In genomic region chr10:15329437-15329836, GRCh38 we compare ENCODE assay signal across 27 cellular contexts.
"Had no signal": no experiment of that assay in that cellular context is flagged by ENCODE, and none has a peak within 500 bp of the region (broad histone marks: within the 10 kb centered on the region; RNA-seq: fewer than 3 reads in every experiment).

No MANE protein-coding gene starts in this region.

- DNase-seq: heart right ventricle; islet precursor cell; left lung; lower lobe of right lung; mammary epithelial cell; mesendoderm; naive thymus-derived CD4-positive, alpha-beta T cell; occipital lobe; psoas muscle; sigmoid colon; small intestine; spleen; stimulated activated CD4-positive, alpha-beta T cell treated with anti-CD3 and anti-CD28 coated beads, Interleukin-4, amount 100 ng/mL, for 24 hours; stimulated activated naive CD4-positive, alpha-beta T cell; uterus had no signal

- H3K36me3 Mint-ChIP-seq: mesothelial cell of epicardium; natural killer cell treated with Interleukin-12 subunit alpha and Interleukin-12 subunit beta and Interleukin-15 and Interleukin-18, amount 100 ng/mL, for 72 hours; stimulated activated effector memory CD8-positive, alpha-beta T cell treated with anti-CD3 and anti-CD28 coated beads, Interleukin-12 subunit alpha, Interleukin-12 subunit beta, amount 100 ng/mL, for 72 hours had no signal

- H3K36me3 ChIP-seq: heart right ventricle, left lung, lower lobe of right lung, neural progenitor cell, neutrophil, sigmoid colon, spleen, suprapubic skin, thoracic aorta, tibial artery, uterus had no signal

- H3K9me3 ChIP-seq: heart right ventricle, left lung, lower lobe of right lung, neutrophil, psoas muscle, sigmoid colon, spleen, suprapubic skin, thoracic aorta, tibial artery, uterus had no signal

- H3K27me3 Mint-ChIP-seq: stimulated activated naive CD8-positive, alpha-beta T cell treated with anti-CD3 and anti-CD28 coated beads, Interleukin-15, Interleukin-2, amounts not matched to agents 100 ng/mL and 50 ng/mL, for 24 hours; type B pancreatic cell had no signal

- H3K27ac Mint-ChIP-seq: mesothelial cell of epicardium; naive thymus-derived CD4-positive, alpha-beta T cell; natural killer cell treated with Interleukin-12 subunit alpha and Interleukin-12 subunit beta and Interleukin-15 and Interleukin-18, amount 100 ng/mL, for 72 hours; stimulated activated effector memory CD8-positive, alpha-beta T cell treated with anti-CD3 and anti-CD28 coated beads, Interleukin-12 subunit alpha, Interleukin-12 subunit beta, amount 100 ng/mL, for 72 hours; stimulated activated naive CD8-positive, alpha-beta T cell treated with anti-CD3 and anti-CD28 coated beads, Interleukin-15, Interleukin-2, amounts not matched to agents 100 ng/mL and 50 ng/mL, for 24 hours; type B pancreatic cell had no signal

- H3K9me3 Mint-ChIP-seq: mesothelial cell of epicardium; natural killer cell treated with Interleukin-12 subunit alpha and Interleukin-12 subunit beta and Interleukin-15 and Interleukin-18, amount 100 ng/mL, for 72 hours; neural progenitor cell; stimulated activated effector memory CD8-positive, alpha-beta T cell treated with anti-CD3 and anti-CD28 coated beads, Interleukin-12 subunit alpha, Interleukin-12 subunit beta, amount 100 ng/mL, for 72 hours; stimulated activated naive CD8-positive, alpha-beta T cell treated with anti-CD3 and anti-CD28 coated beads, Interleukin-15, Interleukin-2, amounts not matched to agents 100 ng/mL and 50 ng/mL, for 24 hours; type B pancreatic cell had no signal

- H3K27ac ChIP-seq: heart right ventricle, hepatocyte, left lung, lower lobe of right lung, neural progenitor cell, neutrophil, parathyroid adenoma, psoas muscle, sigmoid colon, spleen, suprapubic skin, thoracic aorta, tibial artery, uterus had no signal

- H3K9ac ChIP-seq: neural progenitor cell, parathyroid adenoma had no signal

- ATAC-seq: left lung; lower lobe of right lung; naive thymus-derived CD4-positive, alpha-beta T cell; natural killer cell treated with Interleukin-12 subunit alpha and Interleukin-12 subunit beta and Interleukin-15 and Interleukin-18, amount 100 ng/mL, for 72 hours; psoas muscle; stimulated activated effector memory CD8-positive, alpha-beta T cell treated with anti-CD3 and anti-CD28 coated beads, Interleukin-12 subunit alpha, Interleukin-12 subunit beta, amount 100 ng/mL, for 72 hours had no signal

- H2AFZ ChIP-seq: hepatocyte, neural progenitor cell, parathyroid adenoma had no signal

- H3K27me3 ChIP-seq: heart right ventricle, hepatocyte, left lung, neural progenitor cell, sigmoid colon, spleen, suprapubic skin, tibial artery, uterus had no signal

- H3K4me1 Mint-ChIP-seq: stimulated activated effector memory CD8-positive, alpha-beta T cell treated with anti-CD3 and anti-CD28 coated beads, Interleukin-12 subunit alpha, Interleukin-12 subunit beta, amount 100 ng/mL, for 72 hours had no signal

- H3K4me3 Mint-ChIP-seq: mesothelial cell of epicardium; naive thymus-derived CD4-positive, alpha-beta T cell; natural killer cell treated with Interleukin-12 subunit alpha and Interleukin-12 subunit beta and Interleukin-15 and Interleukin-18, amount 100 ng/mL, for 72 hours; neural progenitor cell; stimulated activated effector memory CD8-positive, alpha-beta T cell treated with anti-CD3 and anti-CD28 coated beads, Interleukin-12 subunit alpha, Interleukin-12 subunit beta, amount 100 ng/mL, for 72 hours; type B pancreatic cell had no signal

- FAIRE-seq: small intestine had no signal

- H3K4me1 ChIP-seq: lower lobe of right lung, neural progenitor cell, parathyroid adenoma, psoas muscle, sigmoid colon, spleen, suprapubic skin, tibial artery, uterus had no signal

- H3K4me3 ChIP-seq: heart right ventricle, hepatocyte, left lung, lower lobe of right lung, neural progenitor cell, psoas muscle, sigmoid colon, spleen, suprapubic skin, thoracic aorta, tibial artery, uterus had no signal

- H3K4me2 ChIP-seq: hepatocyte, neural progenitor cell had no signal
